12 cellular contexts compared by ENCODE assay signal in genomic region chr2:134692461-134692860, GRCh38. TPM values are rescaled to one million over a fixed set of nuclear protein-coding genes. Genes with fewer than 3 reads are reported as not detected.
DNase-seq lines count a peak whose midpoint lies in the region; ATAC-seq and TF ChIP-seq lines count a peak whose summit lies in the region.
"Had no signal": no experiment of that assay in that cellular context is flagged by ENCODE, and none has a peak within 500 bp of the region (broad histone marks: within the 10 kb centered on the region; RNA-seq: fewer than 3 reads in every experiment).

No MANE protein-coding gene starts in this region.

- H3K36me3 ChIP-seq in GM06990 (ENCODE audit: control insufficient read depth, insufficient read depth, low read length) (no peaks in the 10 kb centered on the region), Peyer's patch (no peaks in the 10 kb centered on the region)

- TF ChIP-seq CTCF in GM06990 (IDR thresholded peaks at IDR 0.05; ENCODE audit: insufficient read depth, low read length, poor library complexity, severe bottlenecking) (peak; percentile 45), Peyer's patch (IDR thresholded peaks at IDR 0.05) (no peak)

- H3K4me1 ChIP-seq in Peyer's patch, result no peaks in the 10 kb centered on the region

- no peak overlapping the region for H3K4me3 ChIP-seq in GM06990 (replicated peaks; ENCODE audit: low read depth, low read length)
- H3K4me3 ChIP-seq in Peyer's patch, result no peak overlapping the region
- H3K4me3 ChIP-seq: hepatocyte had no signal

- no peak overlapping the region for H3K27ac ChIP-seq in Peyer's patch
- H3K27ac ChIP-seq: hepatocyte had no signal

- H3K9me3 Mint-ChIP-seq in effector memory CD8-positive, alpha-beta T cell, result no peaks in the 10 kb centered on the region

- no peak overlapping the region for H3K4me3 Mint-ChIP-seq in effector memory CD8-positive, alpha-beta T cell

- H3K27me3 ChIP-seq in GM06990 (replicated peaks; ENCODE audit: control insufficient read depth, insufficient read depth, low read length) (no peaks in the 10 kb centered on the region), Peyer's patch (no peaks in the 10 kb centered on the region)

- DNase-seq in GM06990 (ENCODE audit: extremely low read depth, insufficient read length) (no peak), Peyer's patch (no peak), HuH-7.5 (ENCODE audit: low spot score) (no peak), NCI-H1436 treated with DMSO at 0.1 percent for 48 hours (lab: John Stamatoyannopoulos, UW) (no peak), retina (no peak)
- DNase-seq in effector memory CD8-positive, alpha-beta T cell, result peak in 2 of 3 experiments; percentile 19 to 31
- DNase-seq: NCI-H510A, SW 1271 had no signal

- ATAC-seq in GM19395 (IDR thresholded peaks at IDR 0.05; ENCODE audit: unreplicated experiment) (peak; percentile 78), HG03469 (IDR thresholded peaks at IDR 0.05; ENCODE audit: unreplicated experiment) (peak; percentile 60)
- ATAC-seq in effector memory CD8-positive, alpha-beta T cell (replicated peaks), result peak; percentile 96
- ATAC-seq: sciatic nerve had no signal

- peaks cover 0 to 2% of the 10 kb centered on the region in 2 donors for H3K4me1 Mint-ChIP-seq in effector memory CD8-positive, alpha-beta T cell (ENCODE audit: low read depth in 2 of 2)

- no peaks in the 10 kb centered on the region for H3K27me3 Mint-ChIP-seq in effector memory CD8-positive, alpha-beta T cell

- H3K9me3 ChIP-seq in Peyer's patch, result no peaks in the 10 kb centered on the region

- no peak overlapping the region for H3K27ac Mint-ChIP-seq in effector memory CD8-positive, alpha-beta T cell

- TF ChIP-seq POLR2A in Peyer's patch (IDR thresholded peaks at IDR 0.05), result no peak

- no peaks in the 10 kb centered on the region for H3K36me3 Mint-ChIP-seq in effector memory CD8-positive, alpha-beta T cell (ENCODE audit: insufficient read depth)

RNA-seq across cellular contexts. Expression of gene TMEM163, which starts 26.3 kb away (rescaled TPM):
- total RNA-seq in Peyer's patch, result 1 to 10 TPM in 1 of 4 donors, not detected in 3; 1.7 TPM

Comparison
In these comparisons a context has a peak if more than half of its experiments do, and no peak if none do; other contexts are left out.
1. DNase-seq: peak in effector memory CD8-positive, alpha-beta T cell (2 of 3); none in GM06990 (single experiment), Peyer's patch (0 of 3), HuH-7.5 (single experiment), NCI-H1436 treated with DMSO at 0.1 percent for 48 hours (single experiment) and retina (single experiment).
2. Peak in every context shown above with its lines, with median percentiles within 50 percentile points of each other: ATAC-seq.